ENCODE assay signal across 21 cellular contexts in genomic region chr12:128938886-128939285, GRCh38.
"Had no signal": no experiment of that assay in that cellular context is flagged by ENCODE, and none has a peak within 500 bp of the region (broad histone marks: within the 10 kb centered on the region; RNA-seq: fewer than 3 reads in every experiment).

No MANE protein-coding gene starts in this region.

- DNase-seq: activated CD8-positive, alpha-beta memory T cell treated with anti-CD3 and anti-CD28 coated beads for 24 hours; activated CD8-positive, alpha-beta memory T cell treated with anti-CD3 and anti-CD28 coated beads, Interleukin-2, amount 50 U/mL, for 4 hours; activated naive CD4-positive, alpha-beta T cell treated with Interleukin-2 at 50 U/mL for 16 hours; activated naive CD8-positive, alpha-beta T cell treated with anti-CD3 and anti-CD28 coated beads for 36 hours; activated T-cell treated with anti-CD3 and anti-CD28 coated beads, Interleukin-2, amount 50 U/mL, for 4 hours; cerebellar nuclear complex; head of caudate nucleus; left colon; mucosa of descending colon; nephron progenitor cell; posterior cingulate gyrus; sigmoid colon; stimulated activated CD4-positive, alpha-beta T cell treated with anti-CD3 and anti-CD28 coated beads, Interleukin-15, amount 100 ng/mL, for 24 hours; T-helper 1 cell; T-helper 9 cell; transverse colon had no signal

- H3K4me3 Mint-ChIP-seq: activated naive CD8-positive, alpha-beta T cell treated with anti-CD3 and anti-CD28 coated beads for 36 hours; activated T-cell treated with anti-CD3 and anti-CD28 coated beads, Interleukin-2, amount 50 U/mL, for 4 hours; memory B cell; nephron progenitor cell; stimulated activated memory B cell treated with anti-CD40 and anti-IgM and Interleukin-4, amounts not matched to agents 10 μg/mL and 1 μg/mL and 100 μg/mL, for 72 hours had no signal

- H3K36me3 ChIP-seq: gastroesophageal sphincter, sigmoid colon, transverse colon had no signal

- ATAC-seq: activated T-cell treated with anti-CD3 and anti-CD28 coated beads, Interleukin-2, amount 50 U/mL, for 4 hours; gastroesophageal sphincter; left colon; mucosa of descending colon; stimulated activated memory B cell treated with anti-CD40 and anti-IgM and Interleukin-4, amounts not matched to agents 10 μg/mL and 1 μg/mL and 100 μg/mL, for 72 hours had no signal

- H3K27ac Mint-ChIP-seq: activated naive CD8-positive, alpha-beta T cell treated with anti-CD3 and anti-CD28 coated beads for 36 hours; memory B cell; nephron progenitor cell; stimulated activated memory B cell treated with anti-CD40 and anti-IgM and Interleukin-4, amounts not matched to agents 10 μg/mL and 1 μg/mL and 100 μg/mL, for 72 hours had no signal

- H3K4me1 Mint-ChIP-seq: activated naive CD8-positive, alpha-beta T cell treated with anti-CD3 and anti-CD28 coated beads for 36 hours; memory B cell; nephron progenitor cell; stimulated activated memory B cell treated with anti-CD40 and anti-IgM and Interleukin-4, amounts not matched to agents 10 μg/mL and 1 μg/mL and 100 μg/mL, for 72 hours had no signal

- H3K4me1 ChIP-seq: gastroesophageal sphincter, sigmoid colon, transverse colon had no signal

- H3K36me3 Mint-ChIP-seq: activated naive CD8-positive, alpha-beta T cell treated with anti-CD3 and anti-CD28 coated beads for 36 hours; memory B cell; stimulated activated memory B cell treated with anti-CD40 and anti-IgM and Interleukin-4, amounts not matched to agents 10 μg/mL and 1 μg/mL and 100 μg/mL, for 72 hours had no signal

- H3K9me3 Mint-ChIP-seq: activated naive CD8-positive, alpha-beta T cell treated with anti-CD3 and anti-CD28 coated beads for 36 hours; activated T-cell treated with anti-CD3 and anti-CD28 coated beads, Interleukin-2, amount 50 U/mL, for 4 hours; nephron progenitor cell had no signal

- H3K27ac ChIP-seq: coronary artery, gastroesophageal sphincter, sigmoid colon, transverse colon had no signal

- H3K27me3 ChIP-seq: sigmoid colon, transverse colon had no signal

- H3K9me3 ChIP-seq: gastroesophageal sphincter, mucosa of descending colon, sigmoid colon, transverse colon had no signal

- H3K4me3 ChIP-seq: coronary artery, gastroesophageal sphincter, mucosa of descending colon, sigmoid colon, smooth muscle cell, transverse colon had no signal
